27 cellular contexts compared by ENCODE assay signal in the genomic region with DNA sequence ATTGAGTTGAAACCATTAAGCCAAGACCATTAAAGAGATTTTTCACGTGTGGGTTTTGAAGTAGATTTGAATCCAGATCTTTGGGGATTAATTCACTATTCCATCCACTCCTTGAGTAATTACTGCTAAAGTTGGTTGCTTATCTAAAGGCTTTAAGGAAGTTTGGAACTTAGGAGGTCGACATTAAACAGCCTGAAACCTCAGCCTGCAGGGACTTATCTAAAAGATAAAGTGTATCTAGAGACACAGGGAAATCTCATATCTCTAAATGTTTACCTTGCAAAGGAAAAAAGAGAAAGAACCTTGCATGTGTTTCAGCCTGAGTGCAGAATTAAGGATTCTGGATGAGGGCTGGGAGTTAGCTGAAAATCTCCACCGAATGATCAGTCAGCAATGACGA.
"Had no signal": no experiment of that assay in that cellular context is flagged by ENCODE, and none has a peak within 500 bp of the region (broad histone marks: within the 10 kb centered on the region; RNA-seq: fewer than 3 reads in every experiment).

No MANE protein-coding gene starts in this region.

- H3K9ac ChIP-seq: neural progenitor cell, parathyroid adenoma had no signal

- H3K27ac ChIP-seq: heart right ventricle, hepatocyte, left lung, neutrophil, parathyroid adenoma, right atrium auricular region, right lobe of liver, stomach, testis, thyroid gland, transverse colon, upper lobe of left lung, vagina had no signal

- FAIRE-seq: keratinocyte had no signal

- H3K4me1 Mint-ChIP-seq: naive B cell; natural killer cell; stimulated activated naive B cell treated with anti-CD40 and anti-IgM and Interleukin-4, amounts not matched to agents 10 μg/mL and 1 μg/mL and 100 μg/mL, for 72 hours had no signal

- H3K27me3 ChIP-seq: heart right ventricle, left lung, neural progenitor cell, neutrophil, right atrium auricular region, right lobe of liver, stomach, testis, thyroid gland, transverse colon, upper lobe of left lung, vagina had no signal

- DNase-seq: heart right ventricle; left colon; left lung; naive B cell; natural killer cell; nephron progenitor cell; occipital lobe; right lobe of liver; stimulated activated CD4-positive, alpha-beta T cell treated with anti-CD3 and anti-CD28 coated beads, Interleukin-12 subunit alpha, Interleukin-12 subunit beta, amount 100 ng/mL, for 4 hours; stimulated activated CD4-positive, alpha-beta T cell treated with anti-CD3 and anti-CD28 coated beads, Interleukin-15, amount 100 ng/mL, for 24 hours; stimulated activated CD4-positive, alpha-beta T cell treated with anti-CD3 and anti-CD28 coated beads, Interleukin-2, amount 100 ng/mL, for 24 hours; stimulated activated CD4-positive, alpha-beta T cell treated with anti-CD3 and anti-CD28 coated beads, Interleukin-4, amount 100 ng/mL, for 1 hour; stimulated activated naive B cell treated with anti-CD40 and anti-IgM and Interleukin-4, amounts not matched to agents 10 μg/mL and 1 μg/mL and 100 μg/mL, for 72 hours; stimulated activated naive CD8-positive, alpha-beta T cell treated with anti-CD3 and anti-CD28 coated beads, Interleukin-15, Interleukin-2, amounts not matched to agents 100 U/mL and 50 U/mL, for 24 hours; stomach; testis; thyroid gland; transverse colon; upper lobe of left lung had no signal

- H3K4me1 ChIP-seq: left lung, parathyroid adenoma, right atrium auricular region, testis, thyroid gland, transverse colon, upper lobe of left lung, vagina had no signal

- H3K36me3 ChIP-seq: left lung, neural progenitor cell, neutrophil, right atrium auricular region, right lobe of liver, stomach, thyroid gland, transverse colon, vagina had no signal

- ATAC-seq: heart right ventricle; left colon; left lung; natural killer cell; stimulated activated naive B cell treated with anti-CD40 and anti-IgM and Interleukin-4, amounts not matched to agents 10 μg/mL and 1 μg/mL and 100 μg/mL, for 72 hours; stimulated activated naive CD8-positive, alpha-beta T cell treated with anti-CD3 and anti-CD28 coated beads, Interleukin-15, Interleukin-2, amounts not matched to agents 100 U/mL and 50 U/mL, for 24 hours had no signal

- H3K9me3 Mint-ChIP-seq: nephron progenitor cell; neural progenitor cell; stimulated activated naive B cell treated with anti-CD40 and anti-IgM and Interleukin-4, amounts not matched to agents 10 μg/mL and 1 μg/mL and 100 μg/mL, for 72 hours had no signal

- H3K4me2 ChIP-seq: hepatocyte, neural progenitor cell had no signal

- H3K9me3 ChIP-seq: heart right ventricle, left lung, neutrophil, right atrium auricular region, right lobe of liver, stomach, testis, thyroid gland, transverse colon, upper lobe of left lung, vagina had no signal

- H3K79me2 ChIP-seq: hepatocyte, parathyroid adenoma had no signal

- H3K4me3 Mint-ChIP-seq: naive B cell; natural killer cell; nephron progenitor cell; neural progenitor cell; stimulated activated naive B cell treated with anti-CD40 and anti-IgM and Interleukin-4, amounts not matched to agents 10 μg/mL and 1 μg/mL and 100 μg/mL, for 72 hours had no signal

- H3K27ac Mint-ChIP-seq: naive B cell; natural killer cell; nephron progenitor cell; neural progenitor cell; stimulated activated naive B cell treated with anti-CD40 and anti-IgM and Interleukin-4, amounts not matched to agents 10 μg/mL and 1 μg/mL and 100 μg/mL, for 72 hours had no signal

- H3K36me3 Mint-ChIP-seq: naive B cell; natural killer cell; stimulated activated naive B cell treated with anti-CD40 and anti-IgM and Interleukin-4, amounts not matched to agents 10 μg/mL and 1 μg/mL and 100 μg/mL, for 72 hours had no signal

- H3K4me3 ChIP-seq: heart right ventricle, hepatocyte, left lung, lung, neural progenitor cell, right atrium auricular region, right lobe of liver, stomach, testis, thyroid gland, transverse colon, upper lobe of left lung, vagina had no signal
